Comparison of ENCODE assay signal across 23 cellular contexts in genomic region chr9:136724772-136725171, GRCh38. TPM values are rescaled to one million over a fixed set of nuclear protein-coding genes. Genes with fewer than 3 reads are reported as not detected.
A peak's percentile ranks its signal among the peaks of the same experiment; 100 is the strongest.
DNase-seq lines count a peak whose midpoint lies in the region; ATAC-seq, FAIRE-seq and TF ChIP-seq lines count a peak whose summit lies in the region.
"Had no signal": no experiment of that assay in that cellular context is flagged by ENCODE, and none has a peak within 500 bp of the region (broad histone marks: within the 10 kb centered on the region; RNA-seq: fewer than 3 reads in every experiment).

No MANE protein-coding gene starts in this region.

- TF ChIP-seq CTCF in BE2C (IDR thresholded peaks at IDR 0.05; ENCODE audit: low read depth, low read length), result no peak
- TF ChIP-seq CTCF in Caco-2 (IDR thresholded peaks at IDR 0.05; ENCODE audit: insufficient read depth in 1 of 2, low read depth in 1 of 2, low read length in 1 of 2, severe bottlenecking in 1 of 2, unreplicated experiment in 1 of 2), result no peak
- no peak for TF ChIP-seq CTCF in H1 (IDR thresholded peaks at IDR 0.05; ENCODE audit: control extremely low read depth in 1 of 3, insufficient read depth in 1 of 3, low read depth in 1 of 3, low read length in 3 of 3)

- H4K91ac ChIP-seq in H1 (replicated peaks; ENCODE audit: insufficient read length, low read length), result no peak overlapping the region

- peaks cover 30 to 46% of the 10 kb centered on the region in 2 experiments for H4K20me1 ChIP-seq in H1 (replicated peaks in 1 of 2; ENCODE audit: control insufficient read depth in 1 of 2, insufficient read depth in 2 of 2, low read length in 2 of 2)

- no peak for TF ChIP-seq POLR2A in H1 (IDR thresholded peaks at IDR 0.05; ENCODE audit: control extremely low read depth in 1 of 2, low read depth in 2 of 2, low read length in 2 of 2)

- peaks cover 10% of the 10 kb centered on the region for H3K79me1 ChIP-seq in H1 (ENCODE audit: low read depth, low read length)

- H3K9me3 Mint-ChIP-seq in Caco-2 (ENCODE audit: unreplicated experiment), result no peaks in the 10 kb centered on the region
- H3K9me3 Mint-ChIP-seq: activated naive CD8-positive, alpha-beta T cell treated with anti-CD3 and anti-CD28 coated beads, Interleukin-2, amount 10 ng/mL, durations not matched to agents 7 days and 5 days; neural progenitor cell had no signal

- H3K27ac Mint-ChIP-seq in Caco-2 (ENCODE audit: unreplicated experiment), result peak overlapping the region; percentile 50
- H3K27ac Mint-ChIP-seq: activated CD8-positive, alpha-beta T cell treated with anti-CD3 and anti-CD28 coated beads, Interleukin-2, amount 10 ng/mL, durations not matched to agents 7 days and 5 days; activated naive CD8-positive, alpha-beta T cell treated with anti-CD3 and anti-CD28 coated beads, Interleukin-2, amount 10 ng/mL, durations not matched to agents 7 days and 5 days; neural progenitor cell had no signal

- no peak overlapping the region for H3K18ac ChIP-seq in H1 (ENCODE audit: extremely low read depth, low read length)

- intact Hi-C loops in Caco-2 (cut with micrococcal nuclease; ENCODE audit: unreplicated experiment), result no loop called here

- no peak overlapping the region for H2BK15ac ChIP-seq in H1 (ENCODE audit: low read length)

- H3K14ac ChIP-seq in H1 (ENCODE audit: insufficient read length), result no peak overlapping the region

- no peak overlapping the region for H2BK120ac ChIP-seq in H1 (replicated peaks; ENCODE audit: low read depth, low read length)

- H3K9me3 ChIP-seq in BE2C (no peaks in the 10 kb centered on the region; the same call in 1 of the 2 replicates), Caco-2 (no peaks in the 10 kb centered on the region), SK-N-MC (ENCODE audit: low read depth, low read length) (no peaks in the 10 kb centered on the region), H1 (ENCODE audit: insufficient read depth in 2 of 2, low read depth in 1 of 2, low read length in 1 of 2) (no peaks in the 10 kb centered on the region)
- H3K9me3 ChIP-seq: sigmoid colon, stomach, tibial artery had no signal

- H4K8ac ChIP-seq in H1 (ENCODE audit: extremely low read depth, insufficient read depth, low read length), result no peak overlapping the region

- no peak overlapping the region for H4K5ac ChIP-seq in H1 (ENCODE audit: insufficient read length, low read depth, low read length)

- peaks cover 93% of the 10 kb centered on the region for H3K36me3 Mint-ChIP-seq in Caco-2 (ENCODE audit: insufficient read depth, unreplicated experiment)

- H3K56ac ChIP-seq in H1 (replicated peaks; ENCODE audit: insufficient read length, low read depth, low read length), result no peak overlapping the region

- H3K79me2 ChIP-seq in H1 (ENCODE audit: control insufficient read depth in 1 of 2, insufficient read depth in 2 of 2, low read length in 2 of 2), result peaks cover 8 to 30% of the 10 kb centered on the region in 2 experiments

- H3K23ac ChIP-seq in H1 (ENCODE audit: insufficient read length), result no peak overlapping the region

- POLR2A ChIA-PET in Caco-2 (lab: Charles Lee) (interaction anchor here (0.7 kb wide), 1 partner anchor 340 kb away, joined by 10 read pairs; no protein-coding TSS in a partner anchor), H1 (lab: Charles Lee; ENCODE audit: partially characterized antibody) (interaction anchor here (1.1 to 14.1 kb wide), 4 partner anchors 8 to 357 kb away, joined by 3 to 223 read pairs (median 70); partner anchors contain the start of genes DIPK1B, LCN10 and LCN6), HEK293T (lab: Yijun Ruan, JAX) (no interaction called here)

- H3K23me2 ChIP-seq in H1 (ENCODE audit: low read depth, low read length), result peaks cover 13% of the 10 kb centered on the region; the same call in 1 of the 2 replicates

- no peaks in the 10 kb centered on the region for H3K27me3 ChIP-seq in BE2C
- H3K27me3 ChIP-seq in Caco-2 (replicated peaks; ENCODE audit: control insufficient read depth, insufficient read depth, low read length), result no peaks in the 10 kb centered on the region
- H3K27me3 ChIP-seq in H1 (replicated peaks in 1 of 4; ENCODE audit: control insufficient read depth in 3 of 4, extremely low read depth in 1 of 4, insufficient read depth in 3 of 4, low read length in 3 of 4), result peaks cover 0 to 9% (median 5%) of the 10 kb centered on the region in 4 experiments; a peak in 5 of 7 replicates
- H3K27me3 ChIP-seq: sigmoid colon, stomach, tibial artery had no signal

- H3K27me3 Mint-ChIP-seq in Caco-2 (ENCODE audit: insufficient read depth, unreplicated experiment), result no peaks in the 10 kb centered on the region

- BruUV-seq in Caco-2 (replicated peaks; lab: Mats Ljungman, UMichigan), result no TSS peak

- no peak for ATAC-seq in HG02610 (IDR thresholded peaks at IDR 0.05; ENCODE audit: unreplicated experiment)
- ATAC-seq: activated CD8-positive, alpha-beta T cell treated with anti-CD3 and anti-CD28 coated beads, Interleukin-2, amount 10 ng/mL, durations not matched to agents 7 days and 5 days; Right ventricle myocardium inferior had no signal

- H3K4ac ChIP-seq in H1 (replicated peaks; ENCODE audit: insufficient read length, low read depth, low read length), result no peak overlapping the region

- H3K4me1 ChIP-seq in BE2C (peaks cover 30% of the 10 kb centered on the region), Caco-2 (peaks cover 17% of the 10 kb centered on the region), H1 (replicated peaks in 1 of 4; ENCODE audit: control insufficient read depth in 3 of 4, insufficient read depth in 4 of 4, low read length in 3 of 4) (peaks cover 3 to 22% (median 6%) of the 10 kb centered on the region in 4 experiments)

- peaks cover 10% of the 10 kb centered on the region for H3K4me1 Mint-ChIP-seq in Caco-2 (ENCODE audit: low read depth, unreplicated experiment)

- H2BK20ac ChIP-seq in H1 (ENCODE audit: low read length), result no peak overlapping the region

- peak overlapping the region; percentile 24; the same call in 1 of the 2 replicates for H3K4me3 ChIP-seq in BE2C (ENCODE audit: low read depth, low read length)
- H3K4me3 ChIP-seq in Caco-2 (ENCODE audit: low read depth, low read length), result no peak overlapping the region
- no peak overlapping the region for H3K4me3 ChIP-seq in SK-N-MC
- no peak overlapping the region for H3K4me3 ChIP-seq in H1 (ENCODE audit: extremely low read depth in 1 of 4, insufficient read depth in 2 of 4, low read depth in 3 of 4, low read length in 4 of 4)
- H3K4me3 ChIP-seq: neural progenitor cell, sigmoid colon, tibial artery had no signal

- TF ChIP-seq EP300 in H1 (IDR thresholded peaks at IDR 0.05; ENCODE audit: borderline replicate concordance in 1 of 2, low read depth in 2 of 2, low read length in 2 of 2), result no peak

- H3K27ac ChIP-seq in SK-N-MC (peak overlapping the region; percentile 67), H1 (ENCODE audit: low read depth, low read length) (no peak overlapping the region)
- H3K27ac ChIP-seq: HL-60, neural progenitor cell, tibial artery had no signal

- H3K36me3 ChIP-seq in BE2C (peaks cover 64% of the 10 kb centered on the region), Caco-2 (ENCODE audit: control insufficient read depth, insufficient read depth, low read length) (peaks cover 17% of the 10 kb centered on the region), SK-N-MC (ENCODE audit: insufficient read depth, low read length) (peaks cover 40% of the 10 kb centered on the region), H1 (ENCODE audit: control insufficient read depth in 2 of 4, insufficient read depth in 4 of 4, low read length in 3 of 4) (peaks cover 19 to 49% (median 35%) of the 10 kb centered on the region in 4 experiments)
- H3K36me3 ChIP-seq: neural progenitor cell had no signal

- no peak overlapping the region for H2AFZ ChIP-seq in H1 (ENCODE audit: low read length)
- H2AFZ ChIP-seq: neural progenitor cell had no signal

- no peak overlapping the region for H2AK5ac ChIP-seq in H1 (ENCODE audit: low read depth, low read length)

- CTCF ChIA-PET in Caco-2 (lab: Charles Lee), result no interaction called here
- CTCF ChIA-PET in H1 (lab: Charles Lee; ENCODE audit: partially characterized antibody), result interaction anchor here (6.8 kb wide), 1 partner anchor 8 kb away, joined by 62 read pairs; no protein-coding TSS in a partner anchor
- CTCF ChIA-PET in HEK293T (lab: Yijun Ruan, JAX), result no interaction called here

- H3K9ac ChIP-seq in SK-N-MC (ENCODE audit: insufficient read length) (no peak overlapping the region), H1 (replicated peaks in 1 of 4; ENCODE audit: extremely low read depth in 1 of 4, low read depth in 3 of 4, low read length in 3 of 4) (no peak overlapping the region)
- H3K9ac ChIP-seq: neural progenitor cell had no signal

- DNase-seq in BE2C, result no peak
- no peak for DNase-seq in Caco-2
- no peak for DNase-seq in SK-N-MC (ENCODE audit: low read depth, low spot score)
- DNase-seq in H1 (ENCODE audit: low read depth in 1 of 2, low spot score in 2 of 2), result no peak
- no peak for DNase-seq in HEK293T (ENCODE audit: extremely low spot score)
- no peak for DNase-seq in SIG-M5 treated with dmso at 0.1 percent for 504 hours (lab: John Stamatoyannopoulos, UW; ENCODE audit: unreplicated experiment)
- DNase-seq: activated CD4-positive, alpha-beta T cell treated with anti-CD3 and anti-CD28 coated beads for 1 hour; activated CD8-positive, alpha-beta T cell treated with anti-CD3 and anti-CD28 coated beads, Interleukin-2, amount 10 ng/mL, durations not matched to agents 7 days and 5 days; activated naive CD8-positive, alpha-beta T cell treated with anti-CD3 and anti-CD28 coated beads, Interleukin-2, amount 10 ng/mL, durations not matched to agents 7 days and 5 days; cerebellar nuclear complex; DMS79 treated with DMSO at 0.1 percent for 48 hours; H7; NCI-H1105; NCI-H2029; NCI-H2227 treated with DMSO at 0.1 percent for 48 hours; sigmoid colon; stomach; tibial artery had no signal

- FAIRE-seq in H1 (lab: Jason Lieb, UNC), result no peak

- WGBS in H1 (ENCODE audit: extremely low coverage in 1 of 2, insufficient coverage in 1 of 2, insufficient read length in 1 of 2, insufficient replicate concordance in 2 of 2, low coverage in 1 of 2, low lambda C conversion rate in 2 of 2, missing lambda C conversion rate in 1 of 2), 2 experiments, result 94% methylated on average over 7 of the region's 7 CpGs; no CpG with 5 or more reads in 1 of the 2 experiments

- no peak overlapping the region for H3K4me2 ChIP-seq in H1 (ENCODE audit: insufficient read depth in 1 of 2, low read depth in 2 of 2, low read length in 2 of 2)
- H3K4me2 ChIP-seq: neural progenitor cell had no signal

- H3K4me3 Mint-ChIP-seq in Caco-2 (ENCODE audit: unreplicated experiment), result no peak overlapping the region
- H3K4me3 Mint-ChIP-seq: activated naive CD8-positive, alpha-beta T cell treated with anti-CD3 and anti-CD28 coated beads, Interleukin-2, amount 10 ng/mL, durations not matched to agents 7 days and 5 days had no signal

- no peak for TF ChIP-seq RAD21 in H1 (IDR thresholded peaks at IDR 0.05 in 1 of 2, conservative IDR thresholded peaks at IDR 0.05 in 1 of 2; ENCODE audit: low read depth in 2 of 2, low read length in 2 of 2)

- H2BK12ac ChIP-seq in H1 (ENCODE audit: low read depth, low read length), result no peak overlapping the region

- no peak overlapping the region for H2BK5ac ChIP-seq in H1 (ENCODE audit: low read depth, low read length)

RNA-seq across cellular contexts. Expression of gene DIPK1B, which starts 12.4 kb away (rescaled TPM):
- polyA plus RNA-seq in BE2C (2012; ENCODE audit: insufficient read depth, insufficient read length, low read depth), result 119 TPM
- 40.4 and 40.6 TPM in 2 replicates for total RNA-seq in Caco-2 (2022)
- 32.3 and 35.3 TPM in 2 replicates for total RNA-seq in H1 (2021; fragmentation: NEBNext Ultra II Directional; extraction: Animal tissue kit (Norgen Biotek cat#: 25700))
- polyA plus RNA-seq in H1 (2011; rRNA removed), result 64.8 and 78.8 TPM in 2 replicates
- polyA plus RNA-seq in H1 (2011; cell fraction: cytosol; rRNA removed), result 58.4 TPM
- 75.1 TPM for polyA plus RNA-seq in H1 (2011; cell fraction: nucleus; rRNA removed)
- polyA plus RNA-seq in H1 (2012, experiment 1 of 2), result 19.5 to 34.6 TPM (median 30.7 TPM) in 4 replicates
- polyA plus RNA-seq in H1 (2012, experiment 2 of 2), result 28.6 TPM
- polyA plus RNA-seq in H1 (2013, experiment 1 of 2), result 28.2 TPM
- polyA plus RNA-seq in H1 (2013, experiment 2 of 2), result 28.5 TPM
- 13.3 and 14.7 TPM in 2 replicates for polyA minus RNA-seq in H1 (2011; rRNA and poly(A)+ RNA removed)
- polyA minus RNA-seq in H1 (2011; cell fraction: cytosol; rRNA and poly(A)+ RNA removed), result 22.6 TPM
- polyA minus RNA-seq in H1 (2011; cell fraction: nucleus; rRNA and poly(A)+ RNA removed), result 19.6 TPM

RNA-seq across cellular contexts. Expression of gene LCN10, which starts 18.0 kb away (rescaled TPM):
- polyA plus RNA-seq in BE2C (2012; ENCODE audit: insufficient read depth, insufficient read length, low read depth), result not detected
- total RNA-seq in Caco-2 (2022), result not detected in 2 replicates
- total RNA-seq in H1 (2021; fragmentation: NEBNext Ultra II Directional; extraction: Animal tissue kit (Norgen Biotek cat#: 25700)), result 2.8 and 4.8 TPM in 2 replicates
- polyA plus RNA-seq in H1 (2011; rRNA removed), result 2.6 and 3.5 TPM in 2 replicates
- polyA plus RNA-seq in H1 (2011; cell fraction: cytosol; rRNA removed), result 3.5 TPM
- polyA plus RNA-seq in H1 (2011; cell fraction: nucleus; rRNA removed), result 3.0 TPM
- polyA plus RNA-seq in H1 (2012, experiment 1 of 2), result 1.1 to 2.7 TPM (median 2.4 TPM) in 4 replicates
- polyA plus RNA-seq in H1 (2012, experiment 2 of 2), result 2.3 TPM
- polyA plus RNA-seq in H1 (2013, experiment 1 of 2), result 2.1 TPM
- 2.0 TPM for polyA plus RNA-seq in H1 (2013, experiment 2 of 2)
- polyA minus RNA-seq in H1 (2011; rRNA and poly(A)+ RNA removed), result 0.98 and 1.5 TPM in 2 replicates
- polyA minus RNA-seq in H1 (2011; cell fraction: cytosol; rRNA and poly(A)+ RNA removed), result 2.1 TPM
- 0.60 TPM for polyA minus RNA-seq in H1 (2011; cell fraction: nucleus; rRNA and poly(A)+ RNA removed)

RNA-seq across cellular contexts. Expression of gene LCN6, which starts 23.6 kb away (rescaled TPM):
- polyA plus RNA-seq in BE2C (2012; ENCODE audit: insufficient read depth, insufficient read length, low read depth), result not detected
- total RNA-seq in Caco-2 (2022), result not detected in 2 replicates
- total RNA-seq in H1 (2021; fragmentation: NEBNext Ultra II Directional; extraction: Animal tissue kit (Norgen Biotek cat#: 25700)), result not detected in 2 replicates
- polyA plus RNA-seq in H1 (2011; rRNA removed), result not detected in 2 replicates
- not detected for polyA plus RNA-seq in H1 (2011; cell fraction: cytosol; rRNA removed)
- not detected for polyA plus RNA-seq in H1 (2011; cell fraction: nucleus; rRNA removed)
- not detected in 4 replicates for polyA plus RNA-seq in H1 (2012, experiment 1 of 2)
- polyA plus RNA-seq in H1 (2012, experiment 2 of 2), result not detected
- not detected for polyA plus RNA-seq in H1 (2013, experiment 1 of 2)
- not detected for polyA plus RNA-seq in H1 (2013, experiment 2 of 2)
- polyA minus RNA-seq in H1 (2011; rRNA and poly(A)+ RNA removed), result not detected in 2 replicates
- polyA minus RNA-seq in H1 (2011; cell fraction: cytosol; rRNA and poly(A)+ RNA removed), result not detected
- polyA minus RNA-seq in H1 (2011; cell fraction: nucleus; rRNA and poly(A)+ RNA removed), result not detected
- total RNA-seq: activated CD8-positive, alpha-beta T cell treated with anti-CD3 and anti-CD28 coated beads, Interleukin-2, amount 10 ng/mL, durations not matched to agents 7 days and 5 days; activated naive CD8-positive, alpha-beta T cell treated with anti-CD3 and anti-CD28 coated beads, Interleukin-2, amount 10 ng/mL, durations not matched to agents 7 days and 5 days; H7 had no signal

RNA-seq across cellular contexts. Expression of gene LCN8, which starts 33.3 kb away (rescaled TPM):
- polyA plus RNA-seq in BE2C (2012; ENCODE audit: insufficient read depth, insufficient read length, low read depth), result not detected
- not detected in 2 replicates for total RNA-seq in Caco-2 (2022)
- not detected in 2 replicates for total RNA-seq in H1 (2021; fragmentation: NEBNext Ultra II Directional; extraction: Animal tissue kit (Norgen Biotek cat#: 25700))
- 0.14 TPM in 1 of 2 replicates, not detected in the other for polyA plus RNA-seq in H1 (2011; rRNA removed)
- 0.05 TPM for polyA plus RNA-seq in H1 (2011; cell fraction: cytosol; rRNA removed)
- 0.31 TPM for polyA plus RNA-seq in H1 (2011; cell fraction: nucleus; rRNA removed)
- polyA plus RNA-seq in H1 (2012, experiment 1 of 2), result 0.07 TPM in 1 of 4 replicates, not detected in the others
- not detected for polyA plus RNA-seq in H1 (2012, experiment 2 of 2)
- polyA plus RNA-seq in H1 (2013, experiment 1 of 2), result not detected
- 0.02 TPM for polyA plus RNA-seq in H1 (2013, experiment 2 of 2)
- polyA minus RNA-seq in H1 (2011; rRNA and poly(A)+ RNA removed), result not detected in 2 replicates
- polyA minus RNA-seq in H1 (2011; cell fraction: cytosol; rRNA and poly(A)+ RNA removed), result not detected
- not detected for polyA minus RNA-seq in H1 (2011; cell fraction: nucleus; rRNA and poly(A)+ RNA removed)
- total RNA-seq: activated CD8-positive, alpha-beta T cell treated with anti-CD3 and anti-CD28 coated beads, Interleukin-2, amount 10 ng/mL, durations not matched to agents 7 days and 5 days; activated naive CD8-positive, alpha-beta T cell treated with anti-CD3 and anti-CD28 coated beads, Interleukin-2, amount 10 ng/mL, durations not matched to agents 7 days and 5 days; H7; posterior vena cava; Right ventricle myocardium inferior; sigmoid colon; stomach had no signal
- polyA plus RNA-seq: stomach had no signal

RNA-seq across cellular contexts. Expression of gene AGPAT2, which starts 37.5 kb away (rescaled TPM):
- 82.5 TPM for polyA plus RNA-seq in BE2C (2012; ENCODE audit: insufficient read depth, insufficient read length, low read depth)
- total RNA-seq in Caco-2 (2022), result 68.7 and 77.1 TPM in 2 replicates
- 30.5 and 31.6 TPM in 2 replicates for total RNA-seq in H1 (2021; fragmentation: NEBNext Ultra II Directional; extraction: Animal tissue kit (Norgen Biotek cat#: 25700))
- 37.6 and 52.1 TPM in 2 replicates for polyA plus RNA-seq in H1 (2011; rRNA removed)
- 36.0 TPM for polyA plus RNA-seq in H1 (2011; cell fraction: cytosol; rRNA removed)
- 44.9 TPM for polyA plus RNA-seq in H1 (2011; cell fraction: nucleus; rRNA removed)
- 16.4 to 27.5 TPM (median 25.2 TPM) in 4 replicates for polyA plus RNA-seq in H1 (2012, experiment 1 of 2)
- 26.0 TPM for polyA plus RNA-seq in H1 (2012, experiment 2 of 2)
- polyA plus RNA-seq in H1 (2013, experiment 1 of 2), result 32.4 TPM
- polyA plus RNA-seq in H1 (2013, experiment 2 of 2), result 37.1 TPM
- polyA minus RNA-seq in H1 (2011; rRNA and poly(A)+ RNA removed), result 9.3 and 15.5 TPM in 2 replicates
- polyA minus RNA-seq in H1 (2011; cell fraction: cytosol; rRNA and poly(A)+ RNA removed), result 19.5 TPM
- 12.9 TPM for polyA minus RNA-seq in H1 (2011; cell fraction: nucleus; rRNA and poly(A)+ RNA removed)
